9 cellular contexts compared by ENCODE assay signal in the genomic region with DNA sequence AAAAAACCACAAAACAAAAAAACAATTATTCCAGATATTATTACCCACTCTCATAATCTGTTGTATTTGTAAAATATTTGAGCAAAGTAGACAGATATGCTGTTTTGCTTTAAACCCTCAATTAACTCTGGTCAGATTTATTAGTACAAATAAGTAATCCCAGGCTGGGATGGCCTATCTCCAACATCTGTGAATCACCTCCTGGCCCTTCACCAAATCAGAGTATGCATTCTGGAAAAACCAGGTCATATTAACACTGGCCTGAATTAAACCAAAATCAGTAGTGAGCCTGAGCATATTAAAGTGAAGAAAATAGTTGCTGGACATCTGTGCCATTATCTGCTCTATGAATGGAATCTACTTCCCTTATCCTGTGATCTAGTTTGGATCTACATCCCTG. TPM values are rescaled to one million over a fixed set of nuclear protein-coding genes. Genes with fewer than 3 reads are reported as not detected.
A peak's percentile ranks its signal among the peaks of the same experiment; 100 is the strongest.
DNase-seq lines count a peak whose midpoint lies in the region; ATAC-seq, FAIRE-seq and TF ChIP-seq lines count a peak whose summit lies in the region.
"Had no signal": no experiment of that assay in that cellular context is flagged by ENCODE, and none has a peak within 500 bp of the region (broad histone marks: within the 10 kb centered on the region; RNA-seq: fewer than 3 reads in every experiment).

No MANE protein-coding gene starts in this region.

- H3K36me3 Mint-ChIP-seq in activated T-cell treated with anti-CD3 and anti-CD28 coated beads, Interleukin-2, amount 50 U/mL, for 72 hours (ENCODE audit: insufficient read depth in 2 of 2): peaks cover 10 to 52% of the 10 kb centered on the region in 2 donors
- H3K36me3 Mint-ChIP-seq in brain: peaks cover 58% of the 10 kb centered on the region

- H3K9me3 Mint-ChIP-seq in activated T-cell treated with anti-CD3 and anti-CD28 coated beads, Interleukin-2, amount 50 U/mL, for 72 hours: no peaks in the 10 kb centered on the region
- no peaks in the 10 kb centered on the region for H3K9me3 Mint-ChIP-seq in brain

- peak overlapping the region; percentile 12 for H3K27ac Mint-ChIP-seq in activated T-cell treated with anti-CD3 and anti-CD28 coated beads, Interleukin-2, amount 50 U/mL, for 72 hours
- peak overlapping the region in 3 of 5 experiments; percentile 76 to 80 (median 79) for H3K27ac Mint-ChIP-seq in brain

- peaks cover 17 to 19% of the 10 kb centered on the region in 2 donors for H3K36me3 ChIP-seq in kidney (ENCODE audit: control insufficient read depth in 1 of 2, insufficient read depth in 2 of 2, low read length in 2 of 2)

- no peak for DNase-seq in activated T-cell treated with anti-CD3 and anti-CD28 coated beads, Interleukin-2, amount 50 U/mL, for 72 hours
- no peak for DNase-seq in activated T-cell treated with anti-CD3 and anti-CD28 coated beads, Interleukin-2, amount 50 U/mL, for 1 hour
- DNase-seq in kidney: no peak
- peak; percentile 69 for DNase-seq in ureter (ENCODE audit: low spot score)
- no peak for DNase-seq in 8988T
- DNase-seq in epidermal melanocyte (ENCODE audit: insufficient read length, low spot score): no peak
- DNase-seq in activated CD8-positive, alpha-beta memory T cell treated with anti-CD3 and anti-CD28 coated beads, Interleukin-2, amount 50 U/mL, for 48 hours: no peak

- TF ChIP-seq CTCF in brain (conservative IDR thresholded peaks at IDR 0.05) (no peak), kidney (IDR thresholded peaks at IDR 0.05; ENCODE audit: borderline replicate concordance, extremely low read depth, insufficient read depth) (no peak)

- no peak overlapping the region for H3K4me3 ChIP-seq in kidney (ENCODE audit: low read length in 2 of 2)
- H3K4me3 ChIP-seq: BLaER1 had no signal

- no peak for ATAC-seq in activated T-cell treated with anti-CD3 and anti-CD28 coated beads, Interleukin-2, amount 50 U/mL, for 72 hours (replicated peaks in 1 of 2)

- no peak overlapping the region for H3K9ac ChIP-seq in kidney (ENCODE audit: low read length in 2 of 2)
- H3K9ac ChIP-seq: BLaER1 had no signal

- peaks cover 8 to 13% of the 10 kb centered on the region in 2 donors for H3K4me1 ChIP-seq in kidney (ENCODE audit: control insufficient read depth in 1 of 2, insufficient read depth in 1 of 2, low read depth in 1 of 2, low read length in 2 of 2)
- H3K4me1 ChIP-seq: BLaER1 had no signal

- no peaks in the 10 kb centered on the region for H3K9me3 ChIP-seq in kidney (ENCODE audit: control insufficient read depth in 1 of 2, low read length in 2 of 2)
- H3K9me3 ChIP-seq: BLaER1 had no signal

- H3K27ac ChIP-seq in kidney (ENCODE audit: low read depth in 2 of 2, low read length in 2 of 2): peak overlapping the region in 1 of 2 donors; percentile 26
- H3K27ac ChIP-seq: BLaER1 had no signal

- H3K4me3 Mint-ChIP-seq in activated T-cell treated with anti-CD3 and anti-CD28 coated beads, Interleukin-2, amount 50 U/mL, for 72 hours: no peak overlapping the region
- H3K4me3 Mint-ChIP-seq in brain: no peak overlapping the region

- H3K4me1 Mint-ChIP-seq in activated T-cell treated with anti-CD3 and anti-CD28 coated beads, Interleukin-2, amount 50 U/mL, for 72 hours (ENCODE audit: low read depth): peaks cover 50% of the 10 kb centered on the region
- H3K4me1 Mint-ChIP-seq in brain: peaks cover 25% of the 10 kb centered on the region

- H3K27me3 Mint-ChIP-seq in activated T-cell treated with anti-CD3 and anti-CD28 coated beads, Interleukin-2, amount 50 U/mL, for 72 hours (ENCODE audit: low read depth): no peaks in the 10 kb centered on the region
- H3K27me3 Mint-ChIP-seq in brain: no peaks in the 10 kb centered on the region

- intact Hi-C loops in kidney (cut with DNase I): no loop called here

- peak; percentile 50 for FAIRE-seq in kidney (lab: Jason Lieb, UNC)

RNA-seq across cellular contexts. Expression of a gene that starts 41.0 kb away (rescaled TPM):
- 100 to 1,000 TPM; 346 to 380 TPM for total RNA-seq in activated T-cell treated with anti-CD3 and anti-CD28 coated beads, Interleukin-2, amount 50 U/mL, for 72 hours
- 81.5 TPM for polyA plus RNA-seq in brain (ENCODE audit: insufficient read depth, low read depth, low replicate concordance)
- total RNA-seq in kidney: 327 TPM
- 55.6 TPM for polyA plus RNA-seq in kidney (ENCODE audit: insufficient read depth, low read depth, low replicate concordance)
- 295 TPM for total RNA-seq in ureter

RNA-seq across cellular contexts. Expression of a gene that starts 58.9 kb away (rescaled TPM):
- total RNA-seq in activated T-cell treated with anti-CD3 and anti-CD28 coated beads, Interleukin-2, amount 50 U/mL, for 72 hours: 100 to 1,000 TPM; 243 to 264 TPM
- 8.5 TPM for polyA plus RNA-seq in brain (ENCODE audit: insufficient read depth, low read depth, low replicate concordance)
- total RNA-seq in kidney: 47.9 TPM
- 11.5 TPM for polyA plus RNA-seq in kidney (ENCODE audit: insufficient read depth, low read depth, low replicate concordance)
- 37.4 TPM for total RNA-seq in ureter
